12 cellular contexts compared by ENCODE assay signal in the genomic region with DNA sequence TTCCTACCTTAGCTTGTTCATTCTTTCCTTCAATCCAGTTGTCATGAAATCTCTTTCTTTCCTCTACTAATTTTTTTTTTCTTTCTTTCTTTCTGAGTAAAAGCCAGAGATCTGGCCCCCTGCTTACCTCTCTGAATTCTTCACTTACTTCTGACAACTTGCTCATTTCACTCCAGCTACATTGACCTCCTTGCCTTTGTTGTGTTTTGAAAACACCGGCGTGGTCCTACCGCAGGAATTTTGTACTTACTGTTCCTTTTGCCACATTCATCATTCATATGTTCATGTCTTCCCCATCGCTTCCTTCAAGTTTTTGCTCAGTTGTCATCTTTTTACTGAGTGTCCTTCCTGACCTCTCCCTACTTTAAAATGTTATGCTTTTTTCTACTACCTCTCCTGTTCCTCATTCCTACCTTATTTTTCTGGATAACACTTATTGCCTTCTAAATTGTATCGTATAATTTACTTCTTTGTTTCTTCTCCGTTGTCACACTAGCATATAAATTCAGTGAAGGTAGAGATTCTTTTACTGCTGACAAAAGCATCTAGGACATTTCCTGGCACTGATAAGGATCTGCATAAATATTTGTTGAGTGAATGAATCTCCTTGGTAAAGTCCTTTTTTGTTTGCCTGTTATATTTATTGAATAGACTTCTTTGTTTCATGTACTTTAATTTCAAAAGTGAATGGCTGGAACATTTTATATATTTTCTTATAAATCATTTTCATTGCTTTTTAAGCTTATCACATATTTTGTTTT.
DNase-seq lines count a peak whose midpoint lies in the region; ATAC-seq and TF ChIP-seq lines count a peak whose summit lies in the region.
"Had no signal": no experiment of that assay in that cellular context is flagged by ENCODE, and none has a peak within 500 bp of the region (broad histone marks: within the 10 kb centered on the region; RNA-seq: fewer than 3 reads in every experiment).

No MANE protein-coding gene starts in this region.

- no peaks in the 10 kb centered on the region for H3K27me3 Mint-ChIP-seq in CD8-positive, alpha-beta T cell (ENCODE audit: low read depth)
- no peaks in the 10 kb centered on the region; the same call in 1 of the 2 replicates for H3K27me3 Mint-ChIP-seq in HFFc6 (ENCODE audit: insufficient read depth)

- no peak for ATAC-seq in CD8-positive, alpha-beta T cell
- no peak for ATAC-seq in HG03039 (IDR thresholded peaks at IDR 0.05; ENCODE audit: unreplicated experiment)
- ATAC-seq: body of pancreas, left ventricle myocardium superior had no signal

- DNase-seq in CD8-positive, alpha-beta T cell, result no peak
- DNase-seq in HFFc6 (peak; percentile 25), astrocyte of the cerebellum (ENCODE audit: low read depth) (peak; percentile 47), mesendoderm (peak; percentile 53), GM10266 (ENCODE audit: extremely low spot score) (no peak), SKM-1 (lab: John Stamatoyannopoulos, UW; ENCODE audit: unreplicated experiment) (no peak)
- DNase-seq: body of pancreas; head of caudate nucleus; left ventricle myocardium superior; stimulated activated CD4-positive, alpha-beta T cell treated with anti-CD3 and anti-CD28 coated beads, Interleukin-12 subunit alpha, Interleukin-12 subunit beta, amount 100 ng/mL, for 4 hours; thyroid gland had no signal

- POLR2A ChIA-PET in CD8-positive, alpha-beta T cell (lab: Charles Lee), result no interaction called here

- H3K23ac ChIP-seq in mesendoderm (ENCODE audit: low read length), result no peak overlapping the region

- H3K79me2 ChIP-seq in mesendoderm (ENCODE audit: control insufficient read depth, insufficient read depth, low read length), result no peaks in the 10 kb centered on the region

- H3K27ac Mint-ChIP-seq in CD8-positive, alpha-beta T cell, result peak overlapping the region; percentile 46
- H3K27ac Mint-ChIP-seq in HFFc6, result peak overlapping the region; percentile 61

- peaks cover 62% of the 10 kb centered on the region for H3K36me3 Mint-ChIP-seq in CD8-positive, alpha-beta T cell
- H3K36me3 Mint-ChIP-seq in HFFc6 (ENCODE audit: low read depth), result peaks cover 21% of the 10 kb centered on the region

- no CpG with 5 or more reads among the region's 6 CpGs for WGBS in mesendoderm (ENCODE audit: extremely low coverage, insufficient coverage, low lambda C conversion rate)

- no peak for TF ChIP-seq CTCF in CD8-positive, alpha-beta T cell (IDR thresholded peaks at IDR 0.05)
- TF ChIP-seq CTCF in HFFc6 (IDR thresholded peaks at IDR 0.05) (no peak), astrocyte of the cerebellum (IDR thresholded peaks at IDR 0.05; ENCODE audit: low read depth, low read length, missing control alignments) (no peak), GM10266 (IDR thresholded peaks at IDR 0.05; ENCODE audit: control insufficient read depth, insufficient read depth, low read depth, missing control alignments) (no peak)

- H3K79me1 ChIP-seq in mesendoderm (ENCODE audit: low read length), result no peaks in the 10 kb centered on the region

- no peak overlapping the region for H4K8ac ChIP-seq in mesendoderm (ENCODE audit: low read depth, low read length)

- no peak overlapping the region for H2BK5ac ChIP-seq in mesendoderm (ENCODE audit: low read length)

- H3K27me3 ChIP-seq in CD8-positive, alpha-beta T cell (ENCODE audit: insufficient read depth, low read length), result no peaks in the 10 kb centered on the region
- H3K27me3 ChIP-seq in mesendoderm (ENCODE audit: insufficient read depth, low read length, poor library complexity), result no peaks in the 10 kb centered on the region
- H3K27me3 ChIP-seq: body of pancreas, thyroid gland had no signal

- CTCF ChIA-PET in CD8-positive, alpha-beta T cell (lab: Charles Lee), result interaction anchor here (1.0 to 1.2 kb wide), 2 partner anchors 10 to 36 kb away, joined by 3 read pairs; no protein-coding TSS in a partner anchor

- H3K36me3 ChIP-seq in CD8-positive, alpha-beta T cell (ENCODE audit: insufficient read depth, low read length), result peaks cover 18% of the 10 kb centered on the region
- no peaks in the 10 kb centered on the region for H3K36me3 ChIP-seq in mesendoderm (ENCODE audit: control insufficient read depth, insufficient read depth, low read length)

- H3K27ac ChIP-seq in CD8-positive, alpha-beta T cell (ENCODE audit: low read depth, low read length), result no peak overlapping the region
- H3K27ac ChIP-seq in mesendoderm (ENCODE audit: low read depth, low read length), result peak overlapping the region; percentile 70
- H3K27ac ChIP-seq: body of pancreas, thyroid gland had no signal

- H3K4me3 ChIP-seq in CD8-positive, alpha-beta T cell (ENCODE audit: low read depth, low read length), result no peak overlapping the region
- no peak overlapping the region for H3K4me3 ChIP-seq in astrocyte of the cerebellum (ENCODE audit: low read depth, low read length)
- H3K4me3 ChIP-seq in mesendoderm (ENCODE audit: low read length), result no peak overlapping the region
- H3K4me3 ChIP-seq: body of pancreas, thyroid gland had no signal

- no peak overlapping the region for H3K4me2 ChIP-seq in mesendoderm (ENCODE audit: low read length)

- intact Hi-C loops in CD8-positive, alpha-beta T cell (cut with DNase I, micrococcal nuclease), result loop anchor here in 1 of 2 experiments (5.0 kb wide), 1 partner anchor 37 kb away; no protein-coding TSS in a partner anchor

- H3K4ac ChIP-seq in mesendoderm (ENCODE audit: low read depth, low read length), result no peak overlapping the region

- no peak overlapping the region for H2BK120ac ChIP-seq in mesendoderm (ENCODE audit: low read depth, low read length)

- H4K5ac ChIP-seq in mesendoderm (ENCODE audit: low read length), result no peak overlapping the region

- H3K18ac ChIP-seq in mesendoderm (ENCODE audit: low read length), result no peak overlapping the region

- no peak overlapping the region for H3K4me3 Mint-ChIP-seq in CD8-positive, alpha-beta T cell
- H3K4me3 Mint-ChIP-seq in HFFc6, result peak overlapping the region; percentile 13

- H3K9me3 Mint-ChIP-seq in CD8-positive, alpha-beta T cell, result no peaks in the 10 kb centered on the region
- peaks cover 1% of the 10 kb centered on the region; the same call in 1 of the 2 replicates for H3K9me3 Mint-ChIP-seq in HFFc6

- H3K9ac ChIP-seq in mesendoderm (ENCODE audit: low read length), result no peak overlapping the region

- peaks cover 79% of the 10 kb centered on the region for H3K4me1 Mint-ChIP-seq in CD8-positive, alpha-beta T cell (ENCODE audit: low read depth)
- peaks cover 32% of the 10 kb centered on the region for H3K4me1 Mint-ChIP-seq in HFFc6 (ENCODE audit: low read depth)

- in situ Hi-C loops in astrocyte of the cerebellum (cut with HindIII; ENCODE audit: low sequenced_read_pairs), result no loop called here

- H3K4me1 ChIP-seq in CD8-positive, alpha-beta T cell (ENCODE audit: insufficient read depth, low read length), result peaks cover 43% of the 10 kb centered on the region
- peaks cover 7% of the 10 kb centered on the region for H3K4me1 ChIP-seq in mesendoderm (ENCODE audit: control insufficient read depth, low read depth, low read length)
- H3K4me1 ChIP-seq: thyroid gland had no signal

- no peak overlapping the region for H2AK5ac ChIP-seq in mesendoderm (ENCODE audit: low read length)

- no peak overlapping the region for H2BK15ac ChIP-seq in mesendoderm (replicated peaks; ENCODE audit: low read depth)

- H3K56ac ChIP-seq in mesendoderm (ENCODE audit: low read length), result peak overlapping the region; percentile 25

- H3K9me3 ChIP-seq in CD8-positive, alpha-beta T cell (ENCODE audit: low read length), result no peaks in the 10 kb centered on the region
- H3K9me3 ChIP-seq: body of pancreas, thyroid gland had no signal

Comparison
In these comparisons a context has a peak if more than half of its experiments do, and no peak if none do; other contexts are left out.
1. DNase-seq: peak in HFFc6 (single experiment), astrocyte of the cerebellum (single experiment) and mesendoderm (single experiment); none in CD8-positive, alpha-beta T cell (0 of 7), GM10266 (single experiment) and SKM-1 (single experiment).